ENCODE assay signal across 8 cellular contexts in genomic region chr15:43329960-43330779, GRCh38. TPM values are rescaled to one million over a fixed set of nuclear protein-coding genes. Genes with fewer than 3 reads are reported as not detected.
DNase-seq lines count a peak whose midpoint lies in the region; ATAC-seq and TF ChIP-seq lines count a peak whose summit lies in the region.

TSS of gene LCMT2 (minus strand) at chr15:43330573. CDS start at chr15:43330489, 84 bp downstream.

- H3K4me3 ChIP-seq in MG63 (peak within 1 kb of the TSS; percentile 83), fibroblast of pulmonary artery (replicated peaks; ENCODE audit: low read depth, low read length) (peak within 1 kb of the TSS; percentile 76)

- H3K36me3 ChIP-seq in MG63, result peaks cover 13% of the 10 kb centered on the region

- no peaks in the 10 kb centered on the region for H3K9me3 Mint-ChIP-seq in natural killer cell treated with Interleukin-12 subunit alpha and Interleukin-12 subunit beta and Interleukin-15 and Interleukin-18, amount 100 ng/mL, for 72 hours

- no peaks in the 10 kb centered on the region for H3K9me3 ChIP-seq in MG63

- peaks cover 11% of the 10 kb centered on the region for H3K36me3 Mint-ChIP-seq in natural killer cell treated with Interleukin-12 subunit alpha and Interleukin-12 subunit beta and Interleukin-15 and Interleukin-18, amount 100 ng/mL, for 72 hours

- ATAC-seq in natural killer cell treated with Interleukin-12 subunit alpha and Interleukin-12 subunit beta and Interleukin-15 and Interleukin-18, amount 100 ng/mL, for 72 hours, result peak; percentile 92 to 94

- peaks cover 29 to 34% of the 10 kb centered on the region in 2 donors for H3K4me1 Mint-ChIP-seq in natural killer cell treated with Interleukin-12 subunit alpha and Interleukin-12 subunit beta and Interleukin-15 and Interleukin-18, amount 100 ng/mL, for 72 hours (ENCODE audit: low read depth in 2 of 2)

- peak within 1 kb of the TSS; percentile 90 for H3K4me3 Mint-ChIP-seq in natural killer cell treated with Interleukin-12 subunit alpha and Interleukin-12 subunit beta and Interleukin-15 and Interleukin-18, amount 100 ng/mL, for 72 hours

- H3K27ac Mint-ChIP-seq in natural killer cell treated with Interleukin-12 subunit alpha and Interleukin-12 subunit beta and Interleukin-15 and Interleukin-18, amount 100 ng/mL, for 72 hours, result peak within 1 kb of the TSS; percentile 95 to 96

- DNase-seq in EH (ENCODE audit: low read depth) (peak; percentile 94), H4 (ENCODE audit: low spot score) (peak; percentile 94), MG63 (peak; percentile 93), SHP77 treated with DMSO at 0.1 percent for 48 hours (lab: John Stamatoyannopoulos, UW) (peak; percentile 84), fibroblast of pulmonary artery (ENCODE audit: low read depth) (peak; percentile 96)
- peak; percentile 88 for DNase-seq in activated effector memory CD4-positive, alpha-beta T cell treated with Interleukin-2 at 50 U/mL for 16 hours
- peak; percentile 93 for DNase-seq in natural killer cell treated with Interleukin-12 subunit alpha and Interleukin-12 subunit beta and Interleukin-15 and Interleukin-18, amount 100 ng/mL, for 72 hours (ENCODE audit: low spot score)
- peak; percentile 89 for DNase-seq in stimulated activated naive CD4-positive, alpha-beta T cell treated with Interleukin-2 at 50 U/mL for 16 hours (lab: John Stamatoyannopoulos, UW)

- no peaks in the 10 kb centered on the region for H3K27me3 ChIP-seq in MG63

- no peak for TF ChIP-seq CTCF in fibroblast of pulmonary artery (IDR thresholded peaks at IDR 0.05; ENCODE audit: low read length, missing control alignments)

- no peaks in the 10 kb centered on the region for H3K27me3 Mint-ChIP-seq in natural killer cell treated with Interleukin-12 subunit alpha and Interleukin-12 subunit beta and Interleukin-15 and Interleukin-18, amount 100 ng/mL, for 72 hours

RNA-seq across cellular contexts. Expression of gene LCMT2, which starts in this region (rescaled TPM):
- total RNA-seq in H4 (2014; rRNA removed; shearing (Covaris generic)), result 13.8 and 20.0 TPM in 2 replicates
- total RNA-seq in MG63 (2014; rRNA removed; shearing (Covaris generic); ENCODE audit: low replicate concordance), result 13.1 and 16.5 TPM in 2 replicates
- 10 to 100 TPM; 11.8 to 12.6 TPM for total RNA-seq in natural killer cell treated with Interleukin-12 subunit alpha and Interleukin-12 subunit beta and Interleukin-15 and Interleukin-18, amount 100 ng/mL, for 72 hours

Comparison
In these comparisons a context has a peak if more than half of its experiments do, and no peak if none do; other contexts are left out.
1. Peak in every context shown above with its lines: DNase-seq, ATAC-seq and H3K4me3 ChIP-seq.